Comparison of ENCODE assay signal across 8 cellular contexts in genomic region chr16:67719778-67720144, GRCh38. TPM values are rescaled to one million over a fixed set of nuclear protein-coding genes. Genes with fewer than 3 reads are reported as not detected.
DNase-seq lines count a peak whose midpoint lies in the region; ATAC-seq and TF ChIP-seq lines count a peak whose summit lies in the region.

No MANE protein-coding gene starts in this region.

- no peaks in the 10 kb centered on the region for H3K27me3 ChIP-seq in gastroesophageal sphincter

- peaks cover 4% of the 10 kb centered on the region for H3K27me3 Mint-ChIP-seq in activated naive CD4-positive, alpha-beta T cell treated with anti-CD3 and anti-CD28 coated beads, Interleukin-2, amount 10 ng/mL, durations not matched to agents 7 days and 5 days
- H3K27me3 Mint-ChIP-seq in nephron (ENCODE audit: low read depth), result peaks cover 3% of the 10 kb centered on the region

- peaks cover 9% of the 10 kb centered on the region for H3K36me3 Mint-ChIP-seq in activated naive CD4-positive, alpha-beta T cell treated with anti-CD3 and anti-CD28 coated beads, Interleukin-2, amount 10 ng/mL, durations not matched to agents 7 days and 5 days
- no peaks in the 10 kb centered on the region for H3K36me3 Mint-ChIP-seq in nephron (ENCODE audit: low read depth)

- peak overlapping the region; percentile 62 to 88 (median 82) for H3K27ac ChIP-seq in gastroesophageal sphincter

- ATAC-seq in GM21717 (IDR thresholded peaks at IDR 0.05; ENCODE audit: unreplicated experiment), result peak; percentile 10
- peak; percentile 60 for ATAC-seq in gastroesophageal sphincter
- no peak for ATAC-seq in GM19023 (IDR thresholded peaks at IDR 0.05; ENCODE audit: unreplicated experiment)

- no peaks in the 10 kb centered on the region for H3K9me3 Mint-ChIP-seq in activated naive CD4-positive, alpha-beta T cell treated with anti-CD3 and anti-CD28 coated beads, Interleukin-2, amount 10 ng/mL, durations not matched to agents 7 days and 5 days
- H3K9me3 Mint-ChIP-seq in nephron, result no peaks in the 10 kb centered on the region

- H3K36me3 ChIP-seq in gastroesophageal sphincter, result peaks cover 0 to 21% of the 10 kb centered on the region in 2 donors

- peaks cover 33% of the 10 kb centered on the region for H3K4me1 Mint-ChIP-seq in activated naive CD4-positive, alpha-beta T cell treated with anti-CD3 and anti-CD28 coated beads, Interleukin-2, amount 10 ng/mL, durations not matched to agents 7 days and 5 days
- H3K4me1 Mint-ChIP-seq in nephron, result peaks cover 32% of the 10 kb centered on the region

- peaks cover 0 to 37% (median 15%) of the 10 kb centered on the region in 3 donors for H3K4me1 ChIP-seq in gastroesophageal sphincter

- H3K4me3 Mint-ChIP-seq in activated naive CD4-positive, alpha-beta T cell treated with anti-CD3 and anti-CD28 coated beads, Interleukin-2, amount 10 ng/mL, durations not matched to agents 7 days and 5 days, result peak overlapping the region; percentile 94
- H3K4me3 Mint-ChIP-seq in nephron, result peak overlapping the region; percentile 91 to 96 (median 95)

- TF ChIP-seq POLR2A in gastroesophageal sphincter (IDR thresholded peaks at IDR 0.05), result no peak

- CTCF ChIA-PET in activated naive CD4-positive, alpha-beta T cell treated with anti-CD3 and anti-CD28 coated beads, Interleukin-2, amount 10 ng/mL, durations not matched to agents 7 days and 5 days (lab: Charles Lee), result interaction anchor here (0.7 to 1.9 kb wide), 3 partner anchors 47 to 97 kb away, joined by 3 to 6 read pairs (median 4); partner anchors contain the start of gene C16orf86

- DNase-seq in Caki2 (ENCODE audit: low read depth), result peak; percentile 24
- DNase-seq in NCI-H2227 (lab: John Stamatoyannopoulos, UW; ENCODE audit: unreplicated experiment), result peak; percentile 44
- DNase-seq in activated naive CD4-positive, alpha-beta T cell treated with anti-CD3 and anti-CD28 coated beads, Interleukin-2, amount 10 ng/mL, durations not matched to agents 7 days and 5 days, result peak; percentile 38
- no peak for DNase-seq in NK-92 treated with Interleukin-12 subunit alpha and Interleukin-12 subunit beta, amount 100 ng/mL, for 24 hours (lab: John Stamatoyannopoulos, UW)

- 4 to 16% methylated on average over 2 to 4 of the region's 5 CpGs for WGBS in gastroesophageal sphincter (ENCODE audit: low coverage in 1 of 2), 2 donors

- in situ Hi-C loops in Caki2 (cut with HindIII; ENCODE audit: low pct_unique_long_range_greater_than_20kb, low sequenced_read_pairs), result no loop called here

- TF ChIP-seq CTCF in gastroesophageal sphincter (IDR thresholded peaks at IDR 0.05), result no peak
- TF ChIP-seq CTCF in nephron (IDR thresholded peaks at IDR 0.05; ENCODE audit: unreplicated experiment in 3 of 3), result no peak

- H3K4me3 ChIP-seq in gastroesophageal sphincter, result peak overlapping the region; percentile 84 to 92

- no peak for TF ChIP-seq EP300 in gastroesophageal sphincter (IDR thresholded peaks at IDR 0.05)

- H3K9me3 ChIP-seq in gastroesophageal sphincter, result no peaks in the 10 kb centered on the region

- H3K27ac Mint-ChIP-seq in activated naive CD4-positive, alpha-beta T cell treated with anti-CD3 and anti-CD28 coated beads, Interleukin-2, amount 10 ng/mL, durations not matched to agents 7 days and 5 days, result peak overlapping the region; percentile 96
- H3K27ac Mint-ChIP-seq in nephron, result peak overlapping the region; percentile 73 to 90 (median 84)

RNA-seq across cellular contexts. Expression of gene GFOD2, which starts 0.6 kb away (rescaled TPM):
- 13.5 and 15.7 TPM in 2 replicates for total RNA-seq in Caki2 (2014; rRNA removed; shearing (Covaris generic); ENCODE audit: low replicate concordance)
- total RNA-seq in gastroesophageal sphincter, result 10 to 100 TPM; 16.3 to 24.9 (median 20.1) TPM

RNA-seq across cellular contexts. Expression of gene C16orf86, which starts 53.1 kb away (rescaled TPM):
- total RNA-seq in Caki2 (2014; rRNA removed; shearing (Covaris generic); ENCODE audit: low replicate concordance), result not detected in 2 replicates
- total RNA-seq in gastroesophageal sphincter, result 10 to 100 TPM in 1 of 4 donors, 1 to 10 TPM in 3; 3.6 to 12.9 (median 5.0) TPM

RNA-seq across cellular contexts. Expression of gene ENKD1, which starts 53.2 kb away (rescaled TPM):
- 0.47 TPM in 1 of 2 replicates, not detected in the other for total RNA-seq in Caki2 (2014; rRNA removed; shearing (Covaris generic); ENCODE audit: low replicate concordance)
- 10 to 100 TPM; 23.0 to 33.2 (median 28.9) TPM for total RNA-seq in gastroesophageal sphincter

RNA-seq across cellular contexts. Expression of gene PARD6A, which starts 59.0 kb away (rescaled TPM):
- 5.3 and 7.2 TPM in 2 replicates for total RNA-seq in Caki2 (2014; rRNA removed; shearing (Covaris generic); ENCODE audit: low replicate concordance)
- 10 to 100 TPM in 1 of 4 donors, 1 to 10 TPM in 3; 5.9 to 13.4 (median 6.5) TPM for total RNA-seq in gastroesophageal sphincter

RNA-seq across cellular contexts. Expression of gene ACD, which starts 59.7 kb away (rescaled TPM):
- total RNA-seq in Caki2 (2014; rRNA removed; shearing (Covaris generic); ENCODE audit: low replicate concordance), result 20.7 and 33.9 TPM in 2 replicates
- total RNA-seq in gastroesophageal sphincter, result 10 to 100 TPM; 20.9 to 33.7 (median 24.4) TPM

Comparison
In these comparisons a context has a peak if more than half of its experiments do, and no peak if none do; other contexts are left out.
1. RNA of gene ENKD1, which starts 53.2 kb away (total RNA-seq): 23.0 to 33.2 TPM in gastroesophageal sphincter; 0.47 TPM in Caki2; every median in the first group is over 10 times any median in the second.